In the genomic region with DNA sequence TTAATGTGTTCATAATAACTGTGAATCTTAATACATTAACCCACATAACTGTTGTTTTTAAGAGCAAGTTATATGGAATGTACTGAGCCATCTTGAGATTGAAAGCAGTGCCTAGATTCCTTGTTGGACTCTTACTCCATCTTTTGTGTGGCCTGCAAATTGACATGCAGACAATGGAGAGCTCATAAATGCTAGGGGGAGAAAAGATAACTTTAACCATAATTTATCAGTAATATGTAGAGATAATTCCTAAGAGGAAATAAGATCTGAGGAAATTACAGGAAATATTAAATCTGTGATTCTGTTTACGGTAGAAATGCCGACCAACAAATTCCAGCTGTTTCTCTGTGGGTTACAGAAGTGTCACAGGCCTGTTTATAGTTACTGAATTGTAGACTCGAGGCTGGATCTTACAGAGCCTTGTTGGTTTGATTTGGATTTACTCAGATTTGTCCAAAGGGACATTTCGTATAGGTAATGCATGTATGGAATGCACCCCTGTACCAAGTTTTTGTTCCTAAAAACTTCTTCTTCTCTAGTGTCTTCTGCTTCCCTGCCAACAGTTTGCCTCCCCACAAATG, we compare ENCODE assay signal across 21 cellular contexts.
"Had no signal": no experiment of that assay in that cellular context is flagged by ENCODE, and none has a peak within 500 bp of the region (broad histone marks: within the 10 kb centered on the region; RNA-seq: fewer than 3 reads in every experiment).

No MANE protein-coding gene starts in this region.

- H3K27ac ChIP-seq: ascending aorta, brain microvascular endothelial cell, esophagus squamous epithelium, neural progenitor cell, upper lobe of left lung had no signal

- H3K4me1 ChIP-seq: adrenal gland, ascending aorta, esophagus squamous epithelium, neural progenitor cell had no signal

- ATAC-seq: activated T-helper 17 cell treated with anti-CD3 and anti-CD28 coated beads, Interleukin-2, amount 50 U/mL, for 72 hours; mucosa of descending colon; naive thymus-derived CD4-positive, alpha-beta T cell; stimulated activated naive CD8-positive, alpha-beta T cell treated with anti-CD3 and anti-CD28 coated beads, Interleukin-15, Interleukin-2, amounts not matched to agents 100 U/mL and 50 U/mL, for 24 hours had no signal

- H3K9me3 ChIP-seq: adrenal gland, ascending aorta, esophagus squamous epithelium, mucosa of descending colon, upper lobe of left lung had no signal

- H3K36me3 Mint-ChIP-seq: activated naive CD8-positive, alpha-beta T cell; memory B cell; naive thymus-derived CD4-positive, alpha-beta T cell; neural progenitor cell had no signal

- H3K27me3 Mint-ChIP-seq: activated naive CD8-positive, alpha-beta T cell; activated T-cell treated with anti-CD3 and anti-CD28 coated beads, Interleukin-2, amount 50 U/mL, for 24 hours; activated T-helper 17 cell treated with anti-CD3 and anti-CD28 coated beads, Interleukin-2, amount 50 U/mL, for 72 hours; dendritic cell treated with granulocyte-macrophage colony-stimulating factor and Interleukin-4, amounts not matched to agents 40 ng/mL and 50 ng/mL, for 4 days; memory B cell; naive thymus-derived CD4-positive, alpha-beta T cell; progenitor cell of endocrine pancreas had no signal

- H3K4me1 Mint-ChIP-seq: activated T-helper 17 cell treated with anti-CD3 and anti-CD28 coated beads, Interleukin-2, amount 50 U/mL, for 72 hours; memory B cell; naive thymus-derived CD4-positive, alpha-beta T cell; neural progenitor cell had no signal

- H3K27ac Mint-ChIP-seq: activated naive CD8-positive, alpha-beta T cell; activated T-cell treated with anti-CD3 and anti-CD28 coated beads, Interleukin-2, amount 50 U/mL, for 24 hours; activated T-helper 17 cell treated with anti-CD3 and anti-CD28 coated beads, Interleukin-2, amount 50 U/mL, for 72 hours; dendritic cell treated with granulocyte-macrophage colony-stimulating factor and Interleukin-4, amounts not matched to agents 40 ng/mL and 50 ng/mL, for 4 days; memory B cell; naive thymus-derived CD4-positive, alpha-beta T cell; neural progenitor cell; progenitor cell of endocrine pancreas had no signal

- H3K9me3 Mint-ChIP-seq: activated T-cell treated with anti-CD3 and anti-CD28 coated beads, Interleukin-2, amount 50 U/mL, for 24 hours; dendritic cell treated with granulocyte-macrophage colony-stimulating factor and Interleukin-4, amounts not matched to agents 40 ng/mL and 50 ng/mL, for 4 days; memory B cell; neural progenitor cell had no signal

- H3K36me3 ChIP-seq: adrenal gland, ascending aorta, brain microvascular endothelial cell, esophagus squamous epithelium, neural progenitor cell, upper lobe of left lung had no signal

- H3K9ac ChIP-seq: neural progenitor cell had no signal

- H3K4me3 ChIP-seq: adrenal gland, ascending aorta, esophagus squamous epithelium, mucosa of descending colon, neural progenitor cell, upper lobe of left lung had no signal

- H3K4me2 ChIP-seq: neural progenitor cell had no signal

- H2AFZ ChIP-seq: neural progenitor cell had no signal

- H3K4me3 Mint-ChIP-seq: activated naive CD8-positive, alpha-beta T cell; activated T-cell treated with anti-CD3 and anti-CD28 coated beads, Interleukin-2, amount 50 U/mL, for 24 hours; activated T-helper 17 cell treated with anti-CD3 and anti-CD28 coated beads, Interleukin-2, amount 50 U/mL, for 72 hours; dendritic cell treated with granulocyte-macrophage colony-stimulating factor and Interleukin-4, amounts not matched to agents 40 ng/mL and 50 ng/mL, for 4 days; memory B cell; naive thymus-derived CD4-positive, alpha-beta T cell; neural progenitor cell had no signal

- H3K27me3 ChIP-seq: adrenal gland, ascending aorta, brain microvascular endothelial cell, esophagus squamous epithelium, neural progenitor cell, upper lobe of left lung had no signal

- DNase-seq: activated CD8-positive, alpha-beta memory T cell treated with anti-CD3 and anti-CD28 coated beads, Interleukin-2, amount 50 U/mL, for 4 hours; activated T-cell treated with anti-CD3 and anti-CD28 coated beads, Interleukin-2, amount 50 U/mL, for 24 hours; adrenal gland; brain microvascular endothelial cell; caudate nucleus; effector memory CD4-positive, alpha-beta T cell; esophagus squamous epithelium; mucosa of descending colon; naive thymus-derived CD4-positive, alpha-beta T cell; stimulated activated CD4-positive, alpha-beta T cell treated with anti-CD3 and anti-CD28 coated beads, Interleukin-12 subunit alpha, Interleukin-12 subunit beta, amount 100 ng/mL, for 4 hours; stimulated activated CD4-positive, alpha-beta T cell treated with anti-CD3 and anti-CD28 coated beads, Interleukin-4, amount 100 ng/mL, for 4 hours; stimulated activated naive CD8-positive, alpha-beta T cell treated with anti-CD3 and anti-CD28 coated beads, Interleukin-15, Interleukin-2, amounts not matched to agents 100 U/mL and 50 U/mL, for 24 hours; T-helper 9 cell; upper lobe of left lung had no signal
